ENCODE assay signal across 17 cellular contexts in the genomic region with DNA sequence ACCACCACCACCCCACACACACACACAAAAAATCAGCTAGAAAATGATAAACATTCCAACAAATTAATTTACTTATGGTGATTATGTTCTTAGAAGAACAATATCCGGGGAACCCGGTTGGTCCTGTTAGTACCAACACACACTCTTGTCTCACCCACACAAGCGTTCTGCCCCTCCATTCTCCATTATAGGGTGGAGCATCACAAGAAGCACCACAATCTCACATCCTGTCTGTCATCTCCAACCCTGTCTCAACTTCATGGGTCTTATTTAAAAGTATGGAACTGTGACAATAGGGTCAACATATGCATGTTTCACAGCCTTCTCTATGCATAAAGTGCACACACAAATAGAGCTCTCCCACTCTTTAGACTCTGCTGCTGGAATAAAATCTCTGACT. TPM values are rescaled to one million over a fixed set of nuclear protein-coding genes. Genes with fewer than 3 reads are reported as not detected.
DNase-seq lines count a peak whose midpoint lies in the region; ATAC-seq, FAIRE-seq and TF ChIP-seq lines count a peak whose summit lies in the region.
"Had no signal": no experiment of that assay in that cellular context is flagged by ENCODE, and none has a peak within 500 bp of the region (broad histone marks: within the 10 kb centered on the region; RNA-seq: fewer than 3 reads in every experiment).

No MANE protein-coding gene starts in this region.

- no peaks in the 10 kb centered on the region for H3K9me3 ChIP-seq in OCI-LY7 (ENCODE audit: low read length)
- H3K9me3 ChIP-seq: colonic mucosa, esophagus squamous epithelium, heart right ventricle, suprapubic skin had no signal

- no peaks in the 10 kb centered on the region for H3K9me2 ChIP-seq in OCI-LY7 (ENCODE audit: insufficient read depth, low read length)

- no TSS peak for BruUV-seq in OCI-LY7 (replicated peaks; lab: Mats Ljungman, UMichigan)

- peaks cover 6% of the 10 kb centered on the region for H3K36me3 Mint-ChIP-seq in activated CD4-positive, alpha-beta T cell treated with anti-CD3 and anti-CD28 coated beads for 36 hours (ENCODE audit: low read depth)
- H3K36me3 Mint-ChIP-seq in endothelial cell (ENCODE audit: low read depth, unreplicated experiment) (no peaks in the 10 kb centered on the region), osteocyte (ENCODE audit: unreplicated experiment) (peaks cover 3% of the 10 kb centered on the region)

- no peak for TF ChIP-seq CTCF in OCI-LY7 (conservative IDR thresholded peaks at IDR 0.05; ENCODE audit: low read length)
- TF ChIP-seq CTCF in endothelial cell (IDR thresholded peaks at IDR 0.05; ENCODE audit: unreplicated experiment) = no peak
- no peak for TF ChIP-seq CTCF in osteocyte (IDR thresholded peaks at IDR 0.05)

- H3K4me2 ChIP-seq in OCI-LY7 (ENCODE audit: low read length) = peak overlapping the region; percentile 27; the same call in 1 of the 2 replicates

- H3K4me3 ChIP-seq in OCI-LY7 (ENCODE audit: low read depth, low read length, poor library complexity, severe bottlenecking) = no peak overlapping the region
- H3K4me3 ChIP-seq: colonic mucosa, esophagus squamous epithelium, suprapubic skin had no signal

- peak; percentile 28 for ATAC-seq in activated CD4-positive, alpha-beta T cell treated with anti-CD3 and anti-CD28 coated beads for 36 hours
- ATAC-seq: heart right ventricle had no signal

- no peak overlapping the region for H2AFZ ChIP-seq in OCI-LY7 (ENCODE audit: low read length)

- H3K4me3 Mint-ChIP-seq in activated CD4-positive, alpha-beta T cell treated with anti-CD3 and anti-CD28 coated beads for 36 hours = no peak overlapping the region
- peak overlapping the region; percentile 32 for H3K4me3 Mint-ChIP-seq in endothelial cell (ENCODE audit: unreplicated experiment)
- H3K4me3 Mint-ChIP-seq in osteocyte (ENCODE audit: unreplicated experiment) = no peak overlapping the region
- H3K4me3 Mint-ChIP-seq: T-helper 1 cell treated with Interleukin-12 subunit alpha and Interleukin-12 subunit beta and Interleukin-4 antibody, amounts not matched to agents 30 μg/mL and 1 μg/mL, for 36 hours had no signal

- no peak for FAIRE-seq in HTR-8/SVneo (lab: Jason Lieb, UNC)

- H4K20me1 ChIP-seq in OCI-LY7 (ENCODE audit: insufficient read depth, low read length) = peaks cover 41% of the 10 kb centered on the region

- H3K9me3 Mint-ChIP-seq in activated CD4-positive, alpha-beta T cell treated with anti-CD3 and anti-CD28 coated beads for 36 hours (ENCODE audit: low read depth) = no peaks in the 10 kb centered on the region
- no peaks in the 10 kb centered on the region for H3K9me3 Mint-ChIP-seq in endothelial cell (ENCODE audit: unreplicated experiment)
- no peaks in the 10 kb centered on the region for H3K9me3 Mint-ChIP-seq in osteocyte (ENCODE audit: unreplicated experiment)
- H3K9me3 Mint-ChIP-seq: T-helper 1 cell treated with Interleukin-12 subunit alpha and Interleukin-12 subunit beta and Interleukin-4 antibody, amounts not matched to agents 30 μg/mL and 1 μg/mL, for 36 hours had no signal

- intact Hi-C loops in activated CD4-positive, alpha-beta T cell treated with anti-CD3 and anti-CD28 coated beads for 36 hours (cut with DNase I, micrococcal nuclease) = no loop called here
- intact Hi-C loops in OCI-LY7 (cut with micrococcal nuclease; ENCODE audit: unreplicated experiment) = no loop called here

- peaks cover 29% of the 10 kb centered on the region for H3K4me1 Mint-ChIP-seq in activated CD4-positive, alpha-beta T cell treated with anti-CD3 and anti-CD28 coated beads for 36 hours
- H3K4me1 Mint-ChIP-seq in endothelial cell (ENCODE audit: unreplicated experiment) (peaks cover 24% of the 10 kb centered on the region), osteocyte (ENCODE audit: unreplicated experiment) (peaks cover 27% of the 10 kb centered on the region)

- no peak for DNase-seq in activated CD4-positive, alpha-beta T cell treated with anti-CD3 and anti-CD28 coated beads for 36 hours
- DNase-seq in activated CD4-positive, alpha-beta T cell treated with anti-CD3 and anti-CD28 coated beads, Interleukin-2, amount 50 U/mL, for 48 hours = no peak
- DNase-seq in OCI-LY7 (ENCODE audit: low spot score) = no peak
- DNase-seq in endothelial cell (ENCODE audit: low spot score) = no peak
- DNase-seq in osteocyte (ENCODE audit: extremely low spot score, unreplicated experiment) = no peak
- no peak for DNase-seq in HTR-8/SVneo (ENCODE audit: insufficient read length, low spot score)
- no peak for DNase-seq in amniotic stem cell (lab: John Stamatoyannopoulos, UW)
- DNase-seq in DMS153 treated with DMSO at 0.1 percent for 48 hours (lab: John Stamatoyannopoulos, UW; ENCODE audit: unreplicated experiment) = no peak
- DNase-seq: activated CD4-positive, CD25-positive, alpha-beta regulatory T cell treated with anti-CD3 and anti-CD28 coated beads, Interleukin-2, amount 50 U/mL, for 72 hours; colonic mucosa; esophagus squamous epithelium; heart right ventricle; kidney glomerular epithelial cell; NCI-H2029; NCI-H526 had no signal

- peaks cover 98% of the 10 kb centered on the region for H3K79me2 ChIP-seq in OCI-LY7 (ENCODE audit: insufficient read depth, low read depth, low read length)

- POLR2A ChIA-PET in activated CD4-positive, alpha-beta T cell treated with anti-CD3 and anti-CD28 coated beads for 36 hours (lab: Charles Lee) = no interaction called here
- POLR2A ChIA-PET in OCI-LY7 (lab: Charles Lee) = no interaction called here

- H3K4me1 ChIP-seq in OCI-LY7 (ENCODE audit: insufficient read depth, low read length, poor library complexity, severe bottlenecking) = peaks cover 25% of the 10 kb centered on the region

- peaks cover 17% of the 10 kb centered on the region for H3K36me3 ChIP-seq in OCI-LY7 (ENCODE audit: insufficient read depth, low read length)
- H3K36me3 ChIP-seq: colonic mucosa, esophagus squamous epithelium, heart right ventricle, suprapubic skin had no signal

- no peak overlapping the region for H3K27ac Mint-ChIP-seq in activated CD4-positive, alpha-beta T cell treated with anti-CD3 and anti-CD28 coated beads for 36 hours
- H3K27ac Mint-ChIP-seq in endothelial cell (ENCODE audit: unreplicated experiment) = no peak overlapping the region
- H3K27ac Mint-ChIP-seq in osteocyte (ENCODE audit: unreplicated experiment) = peak overlapping the region; percentile 4
- H3K27ac Mint-ChIP-seq: T-helper 1 cell treated with Interleukin-12 subunit alpha and Interleukin-12 subunit beta and Interleukin-4 antibody, amounts not matched to agents 30 μg/mL and 1 μg/mL, for 36 hours had no signal

- CTCF ChIA-PET in activated CD4-positive, alpha-beta T cell treated with anti-CD3 and anti-CD28 coated beads for 36 hours (lab: Charles Lee) = interaction anchor here (0.6 kb wide), 1 partner anchor 263 kb away, joined by 3 read pairs; no protein-coding TSS in a partner anchor
- CTCF ChIA-PET in OCI-LY7 (lab: Charles Lee; ENCODE audit: unreplicated experiment) = no interaction called here

- no peak overlapping the region for H3K27ac ChIP-seq in OCI-LY7 (ENCODE audit: low read depth, low read length, poor library complexity, severe bottlenecking)
- H3K27ac ChIP-seq: colonic mucosa, esophagus squamous epithelium, heart right ventricle, suprapubic skin had no signal

- H3K27me3 Mint-ChIP-seq in activated CD4-positive, alpha-beta T cell treated with anti-CD3 and anti-CD28 coated beads for 36 hours = no peaks in the 10 kb centered on the region
- no peaks in the 10 kb centered on the region for H3K27me3 Mint-ChIP-seq in endothelial cell (ENCODE audit: unreplicated experiment)
- no peaks in the 10 kb centered on the region for H3K27me3 Mint-ChIP-seq in osteocyte (ENCODE audit: unreplicated experiment)

RNA-seq across cellular contexts. Expression of a gene that starts 5.6 kb away (rescaled TPM):
- total RNA-seq in activated CD4-positive, alpha-beta T cell treated with anti-CD3 and anti-CD28 coated beads for 36 hours = 10 to 100 TPM; 29.1 to 31.5 TPM
- 25.5 and 26.6 TPM in 2 replicates for total RNA-seq in OCI-LY7 (2014; rRNA removed; shearing (Covaris generic))
- total RNA-seq in OCI-LY7 (2022) (35.5 and 40.9 TPM in 2 replicates), endothelial cell (ENCODE audit: unreplicated experiment) (78.6 TPM), osteocyte (80.0 and 84.8 TPM in 2 replicates)
